Comparison of ENCODE assay signal across 9 cellular contexts in genomic region chr3:119700920-119701734, GRCh38. TPM values are rescaled to one million over a fixed set of nuclear protein-coding genes. Genes with fewer than 3 reads are reported as not detected.
DNase-seq lines count a peak whose midpoint lies in the region; ATAC-seq and TF ChIP-seq lines count a peak whose summit lies in the region.
"Had no signal": no experiment of that assay in that cellular context is flagged by ENCODE, and none has a peak within 500 bp of the region (broad histone marks: within the 10 kb centered on the region; RNA-seq: fewer than 3 reads in every experiment).

No MANE protein-coding gene starts in this region.

- BruUV-seq in Calu3 (replicated peaks; lab: Mats Ljungman, UMichigan), result no TSS peak

- H3K36me3 ChIP-seq in WERI-Rb-1, result no peaks in the 10 kb centered on the region

- no peak overlapping the region for H3K4me3 ChIP-seq in WERI-Rb-1 (ENCODE audit: low read depth, low read length)

- intact Hi-C loops in Calu3 (cut with micrococcal nuclease; ENCODE audit: unreplicated experiment), result no loop called here

- no peak for DNase-seq in Calu3
- DNase-seq in effector memory CD8-positive, alpha-beta T cell, result no peak
- DNase-seq in NCI-H1930 (lab: John Stamatoyannopoulos, UW), result no peak
- DNase-seq in AG20443 (ENCODE audit: low spot score), result no peak
- no peak for DNase-seq in WERI-Rb-1
- no peak for DNase-seq in HCEC 1CT
- DNase-seq: anterior cingulate cortex had no signal

- H3K27ac Mint-ChIP-seq in Calu3 (ENCODE audit: unreplicated experiment), result peak overlapping the region; percentile 10
- peak overlapping the region; percentile 71 to 87 for H3K27ac Mint-ChIP-seq in effector memory CD8-positive, alpha-beta T cell

- H3K27me3 Mint-ChIP-seq in Calu3 (ENCODE audit: unreplicated experiment), result no peaks in the 10 kb centered on the region
- no peaks in the 10 kb centered on the region for H3K27me3 Mint-ChIP-seq in effector memory CD8-positive, alpha-beta T cell

- H3K9me3 ChIP-seq in WERI-Rb-1 (ENCODE audit: severe bottlenecking), result no peaks in the 10 kb centered on the region

- CTCF ChIA-PET in Calu3 (lab: Charles Lee), result no interaction called here

- H3K36me3 Mint-ChIP-seq in Calu3 (ENCODE audit: insufficient read depth, unreplicated experiment), result peaks cover 15% of the 10 kb centered on the region
- peaks cover 5% of the 10 kb centered on the region for H3K36me3 Mint-ChIP-seq in effector memory CD8-positive, alpha-beta T cell (ENCODE audit: insufficient read depth)

- H3K27ac ChIP-seq in WERI-Rb-1, result no peak overlapping the region

- peak; percentile 9 for ATAC-seq in GM19452 (IDR thresholded peaks at IDR 0.05; ENCODE audit: unreplicated experiment)
- peak; percentile 2 for ATAC-seq in HG03571 (IDR thresholded peaks at IDR 0.05; ENCODE audit: unreplicated experiment)
- peak; percentile 1 for ATAC-seq in effector memory CD8-positive, alpha-beta T cell (replicated peaks)

- no peaks in the 10 kb centered on the region for H3K27me3 ChIP-seq in WERI-Rb-1 (ENCODE audit: insufficient read depth, low read depth, severe bottlenecking)

- peaks cover 14% of the 10 kb centered on the region for H3K4me1 Mint-ChIP-seq in Calu3 (ENCODE audit: low read depth, unreplicated experiment)
- H3K4me1 Mint-ChIP-seq in effector memory CD8-positive, alpha-beta T cell (ENCODE audit: low read depth in 2 of 2), result peaks cover 13 to 15% of the 10 kb centered on the region in 2 donors

- no peak for TF ChIP-seq CTCF in Calu3 (IDR thresholded peaks at IDR 0.05; ENCODE audit: unreplicated experiment)
- TF ChIP-seq CTCF in WERI-Rb-1 (IDR thresholded peaks at IDR 0.05; ENCODE audit: low read depth, low read length), result no peak

- peaks cover 3% of the 10 kb centered on the region for H3K9me3 Mint-ChIP-seq in Calu3 (ENCODE audit: low read depth, unreplicated experiment)
- H3K9me3 Mint-ChIP-seq in effector memory CD8-positive, alpha-beta T cell, result no peaks in the 10 kb centered on the region

- H3K4me3 Mint-ChIP-seq in Calu3 (ENCODE audit: low read depth, unreplicated experiment), result no peak overlapping the region
- H3K4me3 Mint-ChIP-seq in effector memory CD8-positive, alpha-beta T cell, result peak overlapping the region; percentile 72 to 79

RNA-seq across cellular contexts. Expression of gene CFAP91, which starts 1.7 kb away (rescaled TPM):
- 1.5 and 2.2 TPM in 2 replicates for total RNA-seq in Calu3 (2022)

RNA-seq across cellular contexts. Expression of gene COX17, which starts 23.9 kb away (rescaled TPM):
- 48.4 and 51.3 TPM in 2 replicates for total RNA-seq in Calu3 (2022)

RNA-seq across cellular contexts. Expression of gene POPDC2, which starts 40.7 kb away (rescaled TPM):
- total RNA-seq in Calu3 (2022), result 0.80 and 1.0 TPM in 2 replicates
